Comparison of ENCODE assay signal across 9 cellular contexts in the genomic region with DNA sequence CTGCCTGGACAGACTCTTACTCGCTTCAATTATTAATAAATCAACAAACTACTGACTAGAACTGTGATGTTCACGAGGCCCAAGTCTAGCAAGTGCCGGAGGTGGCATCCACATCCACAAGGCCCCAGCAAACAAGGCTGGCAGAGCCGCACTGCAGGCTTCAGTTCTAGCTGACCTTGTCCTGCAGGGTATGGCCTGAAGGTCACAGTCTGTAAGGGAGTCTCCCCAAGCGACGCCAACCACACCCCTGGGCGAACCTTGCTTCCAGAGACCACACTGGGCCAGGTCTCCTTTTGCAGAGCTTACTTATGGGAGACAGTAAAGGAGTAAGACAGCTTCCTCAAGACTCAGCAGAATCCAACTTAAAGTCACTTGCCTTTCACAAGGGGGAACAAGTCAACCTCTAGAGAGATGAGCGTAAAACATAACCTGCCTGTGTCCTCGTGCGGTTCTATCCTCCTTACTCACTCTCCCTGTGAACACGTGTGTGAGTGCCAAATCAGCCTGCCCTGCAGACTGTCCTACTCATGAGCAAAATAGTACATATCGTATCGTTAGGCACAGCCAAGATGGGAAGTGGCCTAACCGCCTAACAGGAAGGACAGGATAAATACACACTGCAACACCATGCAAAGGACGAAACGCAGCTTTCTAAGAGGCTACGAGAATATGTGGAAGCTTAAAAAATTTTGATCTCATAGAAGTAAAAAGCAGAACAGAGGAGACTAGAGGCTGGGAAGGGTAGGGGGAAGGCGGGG. TPM values are rescaled to one million over a fixed set of nuclear protein-coding genes. Genes with fewer than 3 reads are reported as not detected.
A peak's percentile ranks its signal among the peaks of the same experiment; 100 is the strongest.
DNase-seq lines count a peak whose midpoint lies in the region; ATAC-seq and TF ChIP-seq lines count a peak whose summit lies in the region.
"Had no signal": no experiment of that assay in that cellular context is flagged by ENCODE, and none has a peak within 500 bp of the region (broad histone marks: within the 10 kb centered on the region; RNA-seq: fewer than 3 reads in every experiment).

No MANE protein-coding gene starts in this region.

- no peak for TF ChIP-seq POLR2A in spleen (IDR thresholded peaks at IDR 0.05)

- H3K4me3 ChIP-seq in Jurkat, Clone E6-1 (ENCODE audit: low read length), result no peak overlapping the region
- peak overlapping the region in 1 of 8 donors; percentile 39 for H3K4me3 ChIP-seq in spleen

- H3K36me3 ChIP-seq in spleen, result peaks cover 0 to 16% (median 0%) of the 10 kb centered on the region in 6 donors

- peaks cover 99% of the 10 kb centered on the region for H3K4me1 Mint-ChIP-seq in activated B cell treated with CpG ODN at 0.5 μM for 24 hours

- DNase-seq in Jurkat, Clone E6-1 (ENCODE audit: low read depth, low spot score), result peak; percentile 56
- DNase-seq in activated B cell treated with CpG ODN at 0.5 μM for 24 hours (no peak), left ventricle myocardium superior (peak; percentile 71), spleen (peak; percentile 81), COR-L47 (lab: John Stamatoyannopoulos, UW) (no peak), NCI-H187 treated with DMSO at 0.1 percent for 48 hours (lab: John Stamatoyannopoulos, UW) (no peak)
- no peak for DNase-seq in activated CD8-positive, alpha-beta memory T cell treated with anti-CD3 and anti-CD28 coated beads, Interleukin-2, amount 50 U/mL, for 4 hours
- DNase-seq: activated CD4-positive, alpha-beta T cell treated with anti-CD3 and anti-CD28 coated beads for 1 hour had no signal

- peak overlapping the region; percentile 58 for H3K4me3 Mint-ChIP-seq in activated B cell treated with CpG ODN at 0.5 μM for 24 hours

- no peaks in the 10 kb centered on the region for H3K9me3 Mint-ChIP-seq in activated B cell treated with CpG ODN at 0.5 μM for 24 hours

- WGBS in spleen, 5 donors, result 27 to 43% (median 34%) methylated on average over 17 to 18 of the region's 18 CpGs

- H3K4me1 ChIP-seq in spleen, result peaks cover 87 to 100% (median 99%) of the 10 kb centered on the region in 6 donors

- H3K27ac Mint-ChIP-seq in activated B cell treated with CpG ODN at 0.5 μM for 24 hours, result peak overlapping the region; percentile 93

- peaks cover 37% of the 10 kb centered on the region for H3K36me3 Mint-ChIP-seq in activated B cell treated with CpG ODN at 0.5 μM for 24 hours (ENCODE audit: low read depth)

- H3K9me3 ChIP-seq in spleen, result no peaks in the 10 kb centered on the region

- peak overlapping the region; percentile 46 to 95 (median 92) for H3K27ac ChIP-seq in spleen

- ATAC-seq in activated B cell treated with CpG ODN at 0.5 μM for 24 hours (ENCODE audit: low read depth), result no peak
- ATAC-seq in left ventricle myocardium superior, result peak; percentile 81
- ATAC-seq in HG03442 (IDR thresholded peaks at IDR 0.05; ENCODE audit: unreplicated experiment), result no peak

- POLR2A ChIA-PET in activated B cell treated with CpG ODN at 0.5 μM for 24 hours (lab: Charles Lee), result interaction anchor here (0.6 to 14.1 kb wide), 10 partner anchors 12 to 186 kb away, joined by 3 to 312 read pairs (median 10); partner anchors contain the start of gene FAM53B

- CTCF ChIA-PET in activated B cell treated with CpG ODN at 0.5 μM for 24 hours (lab: Charles Lee), result interaction anchor here (0.8 to 8.8 kb wide), 9 partner anchors 11 to 187 kb away, joined by 3 to 178 read pairs (median 3); no protein-coding TSS in a partner anchor

- no peaks in the 10 kb centered on the region for H3K27me3 ChIP-seq in spleen (replicated peaks in 1 of 7)

- intact Hi-C loops in activated B cell treated with CpG ODN at 0.5 μM for 24 hours (cut with micrococcal nuclease) (no loop called here), left ventricle myocardium superior (cut with micrococcal nuclease) (no loop called here), spleen (cut with DNase I; ENCODE audit: low total_unique reads) (no loop called here)

- H3K27me3 Mint-ChIP-seq in activated B cell treated with CpG ODN at 0.5 μM for 24 hours, result no peaks in the 10 kb centered on the region

- TF ChIP-seq CTCF in activated B cell treated with CpG ODN at 0.5 μM for 24 hours (IDR thresholded peaks at IDR 0.05) (no peak), spleen (IDR thresholded peaks at IDR 0.05 in 8 of 11, conservative IDR thresholded peaks at IDR 0.05 in 3 of 11) (no peak)

RNA-seq across cellular contexts. Expression of gene FAM53B, which starts 22.7 kb away (rescaled TPM):
- 18.1 TPM for polyA plus RNA-seq in Jurkat, Clone E6-1 (2012; ENCODE audit: insufficient read depth, insufficient read length)
- total RNA-seq in activated B cell treated with CpG ODN at 0.5 μM for 24 hours (70.9 and 73.9 TPM in 2 replicates), left ventricle myocardium superior (45.3 TPM), spleen (10 to 100 TPM; 43.8 to 94.0 (median 68.9) TPM)
- 10 to 100 TPM; 13.3 to 35.2 (median 20.0) TPM for polyA plus RNA-seq in spleen

Comparison
In these comparisons a context has a peak if more than half of its experiments do, and no peak if none do; other contexts are left out.
1. DNase-seq: peak in Jurkat, Clone E6-1 (single experiment), left ventricle myocardium superior (single experiment) and spleen (single experiment); none in activated B cell treated with CpG ODN at 0.5 μM for 24 hours (single experiment), COR-L47 (single experiment), NCI-H187 treated with DMSO at 0.1 percent for 48 hours (single experiment) and activated CD8-positive, alpha-beta memory T cell treated with anti-CD3 and anti-CD28 coated beads, Interleukin-2, amount 50 U/mL, for 4 hours (single experiment).